In genomic region chr12:131513606-131514005, GRCh38 we compare ENCODE assay signal across 24 cellular contexts.
DNase-seq lines count a peak whose midpoint lies in the region; ATAC-seq and TF ChIP-seq lines count a peak whose summit lies in the region.
"Had no signal": no experiment of that assay in that cellular context is flagged by ENCODE, and none has a peak within 500 bp of the region (broad histone marks: within the 10 kb centered on the region; RNA-seq: fewer than 3 reads in every experiment).

No MANE protein-coding gene starts in this region.

- no peak overlapping the region for H3K23ac ChIP-seq in H9 (ENCODE audit: insufficient read length, low read depth, low read length)

- H3K79me2 ChIP-seq in neural progenitor cell (ENCODE audit: low read depth) (no peaks in the 10 kb centered on the region), H9 (ENCODE audit: insufficient read depth, low read length) (no peaks in the 10 kb centered on the region)

- no peak overlapping the region for H3T11ph ChIP-seq in H9 (ENCODE audit: low read length)

- H3K27ac ChIP-seq in neural progenitor cell (no peak overlapping the region), H9 (ENCODE audit: insufficient read length, low read depth, low read length) (no peak overlapping the region)
- H3K27ac ChIP-seq: BLaER1, RWPE1 had no signal

- no peaks in the 10 kb centered on the region for H4K20me1 ChIP-seq in neural progenitor cell (ENCODE audit: low read depth)
- H4K20me1 ChIP-seq in H9 (ENCODE audit: control insufficient read depth, insufficient read depth, insufficient read length): no peaks in the 10 kb centered on the region
- H4K20me1 ChIP-seq: BLaER1 had no signal

- H2BK12ac ChIP-seq in H9 (ENCODE audit: insufficient read length, low read depth, low read length): no peak overlapping the region

- POLR2A ChIA-PET in activated CD4-positive, alpha-beta T cell treated with anti-CD3 and anti-CD28 coated beads, Interleukin-2, amount 10 ng/mL, durations not matched to agents 7 days and 5 days (lab: Charles Lee): no interaction called here

- H3K4me1 ChIP-seq in neural progenitor cell: no peaks in the 10 kb centered on the region
- H3K4me1 ChIP-seq in H9 (ENCODE audit: insufficient read depth, low read length): no peaks in the 10 kb centered on the region; the same call in 1 of the 2 replicates
- H3K4me1 ChIP-seq: Caco-2 had no signal

- H2BK5ac ChIP-seq in H9 (ENCODE audit: insufficient read length, low read length): no peak overlapping the region

- no peak overlapping the region for H2BK20ac ChIP-seq in H9 (ENCODE audit: low read depth, low read length, poor library complexity, severe bottlenecking)

- H4K8ac ChIP-seq in H9 (replicated peaks; ENCODE audit: insufficient read length, low read depth, low read length): no peak overlapping the region

- H3K23me2 ChIP-seq in H9 (ENCODE audit: insufficient read length, low read depth, low read length, poor library complexity, severe bottlenecking): no peaks in the 10 kb centered on the region

- no CpG with 5 or more reads among the region's 6 CpGs for WGBS in H9 (ENCODE audit: extremely low coverage, insufficient read length, low lambda C conversion rate)

- no peaks in the 10 kb centered on the region for H3K79me1 ChIP-seq in H9 (ENCODE audit: insufficient read depth, low read depth, low read length, poor library complexity, severe bottlenecking)

- peaks cover 15% of the 10 kb centered on the region for H3K4me1 Mint-ChIP-seq in activated CD4-positive, alpha-beta T cell treated with anti-CD3 and anti-CD28 coated beads, Interleukin-2, amount 10 ng/mL, durations not matched to agents 7 days and 5 days
- H3K4me1 Mint-ChIP-seq in neural progenitor cell (peaks cover 22% of the 10 kb centered on the region), H9 (peaks cover 15 to 21% of the 10 kb centered on the region in 2 experiments)

- no peak overlapping the region for H3K4ac ChIP-seq in H9 (ENCODE audit: low read depth, low read length)

- CTCF ChIA-PET in activated CD4-positive, alpha-beta T cell treated with anti-CD3 and anti-CD28 coated beads, Interleukin-2, amount 10 ng/mL, durations not matched to agents 7 days and 5 days (lab: Charles Lee): no interaction called here

- TF ChIP-seq CTCF in neural progenitor cell (IDR thresholded peaks at IDR 0.05) (no peak), H9 (conservative IDR thresholded peaks at IDR 0.05) (no peak)

- H3K4me2 ChIP-seq in neural progenitor cell (no peak overlapping the region), H9 (ENCODE audit: insufficient read depth, insufficient read length, low read length) (no peak overlapping the region)
- H3K4me2 ChIP-seq: BLaER1 had no signal

- no peak for DNase-seq in activated CD4-positive, alpha-beta T cell treated with anti-CD3 and anti-CD28 coated beads, Interleukin-2, amount 10 ng/mL, durations not matched to agents 7 days and 5 days
- DNase-seq in activated CD4-positive, alpha-beta T cell treated with anti-CD3 and anti-CD28 coated beads, Interleukin-2, amount 50 U/mL, for 4 hours: no peak
- peak; percentile 99 for DNase-seq in DMS53 (lab: John Stamatoyannopoulos, UW)
- peak; percentile 56 for DNase-seq in SW480 (ENCODE audit: low spot score)
- DNase-seq in neural progenitor cell (ENCODE audit: low spot score): no peak
- no peak for DNase-seq in DMS79 treated with DMSO at 0.1 percent for 48 hours (lab: John Stamatoyannopoulos, UW)
- no peak for DNase-seq in H9
- DNase-seq: CD4-positive, alpha-beta memory T cell; H7; IMR-90; KG1; MG63; NCI-H1105 treated with DMSO at 0.1 percent for 48 hours; NCI-H146; NCI-H1930; NCI-H2107; NCI-H524 treated with DMSO at 0.1 percent for 48 hours; NCI-H774; SHP77 had no signal

- H2AFZ ChIP-seq in neural progenitor cell (replicated peaks) (no peak overlapping the region), H9 (ENCODE audit: low read length) (no peak overlapping the region)

- peaks cover 1% of the 10 kb centered on the region for H3K27me3 Mint-ChIP-seq in activated CD4-positive, alpha-beta T cell treated with anti-CD3 and anti-CD28 coated beads, Interleukin-2, amount 10 ng/mL, durations not matched to agents 7 days and 5 days
- H3K27me3 Mint-ChIP-seq in neural progenitor cell (ENCODE audit: insufficient read depth, low read depth) (peaks cover 16% of the 10 kb centered on the region), H9 (ENCODE audit: low read depth) (peaks cover 5% of the 10 kb centered on the region; the same call in 1 of the 2 replicates)

- ATAC-seq in GM18861 (IDR thresholded peaks at IDR 0.05; ENCODE audit: unreplicated experiment): no peak
- ATAC-seq: Panc1 had no signal

- no peaks in the 10 kb centered on the region for H3K9me3 ChIP-seq in neural progenitor cell (ENCODE audit: low read depth)
- no peaks in the 10 kb centered on the region for H3K9me3 ChIP-seq in H9 (ENCODE audit: control insufficient read depth, low read depth, low read length)
- H3K9me3 ChIP-seq: Caco-2, MG63 had no signal

- H3K9ac ChIP-seq in neural progenitor cell (no peak overlapping the region), H9 (ENCODE audit: extremely low read depth, insufficient read length, low read length) (no peak overlapping the region)
- H3K9ac ChIP-seq: BLaER1 had no signal

- no peak overlapping the region for H3K14ac ChIP-seq in H9 (ENCODE audit: insufficient read depth, low read length)

- no peak overlapping the region for H2BK15ac ChIP-seq in H9 (ENCODE audit: low read depth, low read length)

- H3K27ac Mint-ChIP-seq in activated CD4-positive, alpha-beta T cell treated with anti-CD3 and anti-CD28 coated beads, Interleukin-2, amount 10 ng/mL, durations not matched to agents 7 days and 5 days: peak overlapping the region; percentile 27
- H3K27ac Mint-ChIP-seq in neural progenitor cell (peak overlapping the region; percentile 21), H9 (no peak overlapping the region; a peak in 2 of 7 replicates)

- no peaks in the 10 kb centered on the region for H3K36me3 ChIP-seq in neural progenitor cell
- H3K36me3 ChIP-seq: BLaER1, MG63 had no signal

- H3K4me3 Mint-ChIP-seq in activated CD4-positive, alpha-beta T cell treated with anti-CD3 and anti-CD28 coated beads, Interleukin-2, amount 10 ng/mL, durations not matched to agents 7 days and 5 days: no peak overlapping the region
- H3K4me3 Mint-ChIP-seq in neural progenitor cell (peak overlapping the region; percentile 52), H9 (no peak overlapping the region)
- H3K4me3 Mint-ChIP-seq: CD4-positive, alpha-beta memory T cell had no signal

- no peaks in the 10 kb centered on the region for H3K27me3 ChIP-seq in neural progenitor cell
- H3K27me3 ChIP-seq in H9 (ENCODE audit: insufficient read depth, low read length): no peaks in the 10 kb centered on the region
- H3K27me3 ChIP-seq: BLaER1, MG63 had no signal

- no peak overlapping the region for H3K4me3 ChIP-seq in neural progenitor cell
- H3K4me3 ChIP-seq: BLaER1, MG63 had no signal

- no peak overlapping the region for H3K18ac ChIP-seq in H9 (ENCODE audit: insufficient read length, low read depth, low read length)

- no peak overlapping the region for H4K91ac ChIP-seq in H9 (ENCODE audit: insufficient read length, low read depth, low read length)

- no peak overlapping the region for H2AK5ac ChIP-seq in H9 (ENCODE audit: insufficient read length, low read length)

- H3F3A ChIP-seq in neural progenitor cell (ENCODE audit: low read depth): no peaks in the 10 kb centered on the region

- no peak overlapping the region for H2BK120ac ChIP-seq in H9 (ENCODE audit: low read depth, low read length, poor library complexity, severe bottlenecking)

- no peak overlapping the region for H4K5ac ChIP-seq in H9 (ENCODE audit: insufficient read length, low read depth, low read length)

- no peak overlapping the region for H3K56ac ChIP-seq in H9 (ENCODE audit: insufficient read length, low read depth, low read length)

- no peaks in the 10 kb centered on the region for H3K36me3 Mint-ChIP-seq in activated CD4-positive, alpha-beta T cell treated with anti-CD3 and anti-CD28 coated beads, Interleukin-2, amount 10 ng/mL, durations not matched to agents 7 days and 5 days (ENCODE audit: low read depth)
- H3K36me3 Mint-ChIP-seq in neural progenitor cell (no peaks in the 10 kb centered on the region), H9 (ENCODE audit: insufficient read depth in 1 of 3, low read depth in 3 of 3) (no peaks in the 10 kb centered on the region)

- H3K9me3 Mint-ChIP-seq in activated CD4-positive, alpha-beta T cell treated with anti-CD3 and anti-CD28 coated beads, Interleukin-2, amount 10 ng/mL, durations not matched to agents 7 days and 5 days: peaks cover 14% of the 10 kb centered on the region
- H3K9me3 Mint-ChIP-seq in neural progenitor cell (peaks cover 7% of the 10 kb centered on the region), H9 (peaks cover 8 to 12% of the 10 kb centered on the region in 2 experiments; a peak in 4 of 5 replicates)

Comparison
In these comparisons a context has a peak if more than half of its experiments do, and no peak if none do; other contexts are left out.
1. DNase-seq: peak in DMS53 (single experiment) and SW480 (single experiment); none in activated CD4-positive, alpha-beta T cell treated with anti-CD3 and anti-CD28 coated beads, Interleukin-2, amount 10 ng/mL, durations not matched to agents 7 days and 5 days (single experiment), activated CD4-positive, alpha-beta T cell treated with anti-CD3 and anti-CD28 coated beads, Interleukin-2, amount 50 U/mL, for 4 hours (0 of 2), neural progenitor cell (single experiment), DMS79 treated with DMSO at 0.1 percent for 48 hours (single experiment) and H9 (single experiment).
2. H3K27ac Mint-ChIP-seq: peak in activated CD4-positive, alpha-beta T cell treated with anti-CD3 and anti-CD28 coated beads, Interleukin-2, amount 10 ng/mL, durations not matched to agents 7 days and 5 days (single experiment) and neural progenitor cell (single experiment); none in H9 (0 of 3).